In the genomic region with DNA sequence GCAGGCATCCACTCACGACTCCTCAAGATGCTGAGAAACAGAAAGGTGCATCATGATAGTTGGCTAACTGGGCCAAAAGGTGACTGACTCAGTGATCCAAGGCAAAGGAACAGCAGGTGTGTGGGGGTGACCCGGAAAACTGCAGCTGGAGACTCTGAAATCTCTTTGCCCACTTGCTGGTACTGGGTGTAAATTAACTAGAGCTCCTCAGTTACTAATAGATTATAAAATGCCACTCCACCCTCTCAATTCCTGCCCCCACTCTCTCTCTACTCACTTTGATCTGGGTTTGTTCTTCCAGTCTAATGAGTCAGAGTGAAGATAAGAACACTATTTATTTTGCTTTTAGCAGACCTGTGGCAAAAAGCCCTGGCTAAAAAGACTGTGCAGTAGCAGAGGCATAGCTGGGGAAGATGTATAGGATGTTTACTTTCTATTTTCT, we compare ENCODE assay signal across 10 cellular contexts. TPM values are rescaled to one million over a fixed set of nuclear protein-coding genes. Genes with fewer than 3 reads are reported as not detected.
DNase-seq lines count a peak whose midpoint lies in the region; ATAC-seq and TF ChIP-seq lines count a peak whose summit lies in the region.
"Had no signal": no experiment of that assay in that cellular context is flagged by ENCODE, and none has a peak within 500 bp of the region (broad histone marks: within the 10 kb centered on the region; RNA-seq: fewer than 3 reads in every experiment).

No MANE protein-coding gene starts in this region.

- TF ChIP-seq RAD21 in liver (IDR thresholded peaks at IDR 0.05), result peak in 1 of 2 donors; percentile 32

- no peaks in the 10 kb centered on the region for H3K27me3 ChIP-seq in liver (ENCODE audit: control insufficient read depth in 4 of 4, insufficient read depth in 4 of 4, low read length in 3 of 4)

- ATAC-seq in GM18870 (IDR thresholded peaks at IDR 0.05; ENCODE audit: unreplicated experiment) (no peak), HG03354 (IDR thresholded peaks at IDR 0.05; ENCODE audit: poor library complexity, severe bottlenecking, unreplicated experiment) (no peak)

- H3K36me3 ChIP-seq in liver (ENCODE audit: control insufficient read depth in 4 of 4, insufficient read depth in 3 of 4, low read depth in 1 of 4, low read length in 3 of 4), result no peaks in the 10 kb centered on the region

- 54% methylated on average over 2 of the region's 2 CpGs for WGBS in liver

- H3K9ac ChIP-seq in liver (ENCODE audit: low read depth in 1 of 2, low read length in 2 of 2), result no peak overlapping the region

- no peaks in the 10 kb centered on the region for H3K9me3 Mint-ChIP-seq in activated naive CD8-positive, alpha-beta T cell treated with anti-CD3 and anti-CD28 coated beads for 36 hours
- H3K9me3 Mint-ChIP-seq: naive thymus-derived CD8-positive, alpha-beta T cell had no signal

- H3K4me3 ChIP-seq in liver (ENCODE audit: low read depth in 1 of 3, low read length in 3 of 3), result no peak overlapping the region

- H3K4me1 ChIP-seq in liver (ENCODE audit: control insufficient read depth in 4 of 4, insufficient read depth in 4 of 4, low read length in 3 of 4), result peaks cover 2 to 10% (median 5%) of the 10 kb centered on the region in 4 donors

- H3K27ac Mint-ChIP-seq in activated naive CD8-positive, alpha-beta T cell treated with anti-CD3 and anti-CD28 coated beads for 36 hours, result peak overlapping the region; percentile 11

- H3K4me1 Mint-ChIP-seq in activated naive CD8-positive, alpha-beta T cell treated with anti-CD3 and anti-CD28 coated beads for 36 hours, result peaks cover 19% of the 10 kb centered on the region

- no peak overlapping the region for H3K4me3 Mint-ChIP-seq in activated naive CD8-positive, alpha-beta T cell treated with anti-CD3 and anti-CD28 coated beads for 36 hours

- peak overlapping the region; percentile 21 to 63 for H3K27ac ChIP-seq in liver (ENCODE audit: low read depth in 1 of 2, low read length in 2 of 2)

- TF ChIP-seq CTCF in liver (IDR thresholded peaks at IDR 0.05; ENCODE audit: low read depth, low read length, missing input control), result no peak
- TF ChIP-seq CTCF in GM10266 (IDR thresholded peaks at IDR 0.05; ENCODE audit: control insufficient read depth, insufficient read depth, low read depth, missing control alignments), result no peak

- no peaks in the 10 kb centered on the region for H3K9me3 ChIP-seq in liver (ENCODE audit: control insufficient read depth in 4 of 4, low read length in 3 of 4)

- peaks cover 5% of the 10 kb centered on the region for H3K27me3 Mint-ChIP-seq in activated naive CD8-positive, alpha-beta T cell treated with anti-CD3 and anti-CD28 coated beads for 36 hours

- DNase-seq in COLO829 (ENCODE audit: low spot score) (peak; percentile 61), LoVo (ENCODE audit: low spot score) (peak; percentile 83), GM10266 (ENCODE audit: extremely low spot score) (no peak)
- DNase-seq in activated naive CD8-positive, alpha-beta T cell treated with anti-CD3 and anti-CD28 coated beads for 36 hours, result no peak
- DNase-seq in stimulated activated naive CD4-positive, alpha-beta T cell (lab: John Stamatoyannopoulos, UW), result no peak
- DNase-seq: naive thymus-derived CD8-positive, alpha-beta T cell had no signal

- H3K36me3 Mint-ChIP-seq in activated naive CD8-positive, alpha-beta T cell treated with anti-CD3 and anti-CD28 coated beads for 36 hours, result no peaks in the 10 kb centered on the region
- H3K36me3 Mint-ChIP-seq: naive thymus-derived CD8-positive, alpha-beta T cell had no signal

TF ChIP-seq in liver, 16 proteins besides CTCF, POLR2A, EP300 and RAD21:
- TF ChIP-seq FOXA1 (IDR thresholded peaks at IDR 0.05), result no peak
- no peak for TF ChIP-seq SP1 (IDR thresholded peaks at IDR 0.05)
- peak; percentile 52 to 88 for TF ChIP-seq JUND (IDR thresholded peaks at IDR 0.05)
- TF ChIP-seq, protein P1, sequence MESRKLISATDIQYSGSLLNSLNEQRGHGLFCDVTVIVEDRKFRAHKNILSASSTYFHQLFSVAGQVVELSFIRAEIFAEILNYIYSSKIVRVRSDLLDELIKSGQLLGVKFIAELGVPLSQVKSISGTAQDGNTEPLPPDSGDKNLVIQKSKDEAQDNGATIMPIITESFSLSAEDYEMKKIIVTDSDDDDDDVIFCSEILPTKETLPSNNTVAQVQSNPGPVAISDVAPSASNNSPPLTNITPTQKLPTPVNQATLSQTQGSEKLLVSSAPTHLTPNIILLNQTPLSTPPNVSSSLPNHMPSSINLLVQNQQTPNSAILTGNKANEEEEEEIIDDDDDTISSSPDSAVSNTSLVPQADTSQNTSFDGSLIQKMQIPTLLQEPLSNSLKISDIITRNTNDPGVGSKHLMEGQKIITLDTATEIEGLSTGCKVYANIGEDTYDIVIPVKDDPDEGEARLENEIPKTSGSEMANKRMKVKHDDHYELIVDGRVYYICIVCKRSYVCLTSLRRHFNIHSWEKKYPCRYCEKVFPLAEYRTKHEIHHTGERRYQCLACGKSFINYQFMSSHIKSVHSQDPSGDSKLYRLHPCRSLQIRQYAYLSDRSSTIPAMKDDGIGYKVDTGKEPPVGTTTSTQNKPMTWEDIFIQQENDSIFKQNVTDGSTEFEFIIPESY (IDR thresholded peaks at IDR 0.05), result peak; percentile 22
- peak in 1 of 2 donors; percentile 47 for TF ChIP-seq RXRA (IDR thresholded peaks at IDR 0.05)
- no peak for TF ChIP-seq TAF1 (conservative IDR thresholded peaks at IDR 0.05)
- peak; percentile 61 for TF ChIP-seq FOXA2 (IDR thresholded peaks at IDR 0.05)
- TF ChIP-seq HNF4G (IDR thresholded peaks at IDR 0.05), result no peak
- TF ChIP-seq HNF4A (conservative IDR thresholded peaks at IDR 0.05), result peak in 1 of 2 donors; percentile 68
- TF ChIP-seq YY1 (IDR thresholded peaks at IDR 0.05), result peak; percentile 44
- TF ChIP-seq, protein P2, sequence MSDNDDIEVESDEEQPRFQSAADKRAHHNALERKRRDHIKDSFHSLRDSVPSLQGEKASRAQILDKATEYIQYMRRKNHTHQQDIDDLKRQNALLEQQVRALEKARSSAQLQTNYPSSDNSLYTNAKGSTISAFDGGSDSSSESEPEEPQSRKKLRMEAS (IDR thresholded peaks at IDR 0.05), result peak; percentile 15

RNA-seq across cellular contexts. Expression of a gene that starts 7.2 kb away (rescaled TPM):
- total RNA-seq in activated naive CD8-positive, alpha-beta T cell treated with anti-CD3 and anti-CD28 coated beads for 36 hours, result 10 to 100 TPM; 18.5 to 20.1 TPM
- total RNA-seq in liver, result 10 to 100 TPM; 10.5 to 18.4 TPM
- polyA plus RNA-seq in liver, result 10 to 100 TPM in 1 of 2 donors, 1 to 10 TPM in 1; 8.6 to 16.0 TPM

RNA-seq across cellular contexts. Expression of a gene that starts 30.5 kb away (rescaled TPM):
- total RNA-seq in activated naive CD8-positive, alpha-beta T cell treated with anti-CD3 and anti-CD28 coated beads for 36 hours, result not detected
- total RNA-seq in liver, result not detected
- under 1 TPM in 1 of 2 donors, not detected in 1; 0.16 TPM for polyA plus RNA-seq in liver
- total RNA-seq: dermis microvascular lymphatic vessel endothelial cell had no signal
- polyA plus RNA-seq: naive thymus-derived CD8-positive, alpha-beta T cell had no signal

Comparison
In these comparisons a context has a peak if more than half of its experiments do, and no peak if none do; other contexts are left out.
1. DNase-seq: peak in COLO829 (single experiment) and LoVo (single experiment); none in activated naive CD8-positive, alpha-beta T cell treated with anti-CD3 and anti-CD28 coated beads for 36 hours (single experiment), stimulated activated naive CD4-positive, alpha-beta T cell (0 of 6) and GM10266 (single experiment).